In the genomic region with DNA sequence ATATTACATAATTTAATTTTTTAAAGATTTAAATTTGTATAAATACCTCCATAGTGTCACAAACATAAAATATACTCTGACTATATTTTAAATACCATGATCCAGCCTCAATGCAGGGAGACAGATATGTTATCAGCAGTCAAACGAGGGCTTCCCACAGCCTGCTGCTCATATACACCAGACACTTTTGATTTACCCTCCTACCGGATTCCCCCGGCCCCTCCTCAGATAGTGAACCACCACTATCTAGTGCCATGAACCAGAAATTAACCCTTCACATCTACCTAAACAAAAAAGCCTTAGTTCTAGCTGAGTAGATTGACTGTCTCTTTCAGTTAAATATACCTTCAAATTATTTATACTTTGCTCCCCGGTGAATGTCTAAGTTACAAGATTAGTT, we compare ENCODE assay signal across 2 cellular contexts.
TF ChIP-seq lines count a peak whose summit lies in the region.

No MANE protein-coding gene starts in this region.

TF ChIP-seq in IMR-90, 13 proteins besides CTCF, POLR2A, EP300 and RAD21:
- no peak for TF ChIP-seq RCOR1 (IDR thresholded peaks at IDR 0.05; ENCODE audit: insufficient replicate concordance, low read length)
- no peak for TF ChIP-seq USF2 (IDR thresholded peaks at IDR 0.05; ENCODE audit: low read depth, low read length)
- TF ChIP-seq MXI1 (IDR thresholded peaks at IDR 0.05; ENCODE audit: borderline replicate concordance, low read depth, low read length) = no peak
- TF ChIP-seq CHD1 (IDR thresholded peaks at IDR 0.05; ENCODE audit: low read depth, low read length) = no peak
- no peak for TF ChIP-seq NFE2L2 (IDR thresholded peaks at IDR 0.05; ENCODE audit: low read depth, low read length)
- no peak for TF ChIP-seq FOS (IDR thresholded peaks at IDR 0.05; ENCODE audit: low read depth, low read length)
- no peak for TF ChIP-seq BHLHE40 (IDR thresholded peaks at IDR 0.05; ENCODE audit: low read depth, low read length)
- no peak for TF ChIP-seq MAFK (IDR thresholded peaks at IDR 0.05; ENCODE audit: low read depth, low read length)
- TF ChIP-seq ELK1 (IDR thresholded peaks at IDR 0.05; ENCODE audit: borderline replicate concordance, low read depth, low read length) = no peak
- no peak for TF ChIP-seq SMC3 (IDR thresholded peaks at IDR 0.05; ENCODE audit: low read depth, low read length)
- TF ChIP-seq RFX5 (IDR thresholded peaks at IDR 0.05; ENCODE audit: low read depth, low read length) = no peak
- TF ChIP-seq CEBPB (IDR thresholded peaks at IDR 0.05; ENCODE audit: low read depth, low read length) = no peak
- TF ChIP-seq MAZ (IDR thresholded peaks at IDR 0.05; ENCODE audit: borderline replicate concordance, low read depth, low read length) = no peak
TF ChIP-seq in IMR-90: peak in this region for 0.

TF ChIP-seq in H1, 55 proteins besides CTCF, POLR2A, EP300 and RAD21:
- TF ChIP-seq SIN3A (conservative IDR thresholded peaks at IDR 0.05 in 1 of 2, IDR thresholded peaks at IDR 0.05 in 1 of 2; ENCODE audit: low read depth in 1 of 2, low read length in 2 of 2) (no peak), FOSL1 (IDR thresholded peaks at IDR 0.05; ENCODE audit: insufficient read depth, low read depth, low read length) (no peak), TEAD4 (IDR thresholded peaks at IDR 0.05; ENCODE audit: low read depth, low read length) (no peak), PHF8 (conservative IDR thresholded peaks at IDR 0.05; ENCODE audit: low read depth, low read length) (no peak), KDM5A (IDR thresholded peaks at IDR 0.05; ENCODE audit: low read length) (no peak), CBX5 (IDR thresholded peaks at IDR 0.05; ENCODE audit: low read depth, low read length) (no peak), RFX5 (IDR thresholded peaks at IDR 0.05; ENCODE audit: borderline replicate concordance, low read depth, low read length) (no peak), EGR1 (IDR thresholded peaks at IDR 0.05; ENCODE audit: borderline replicate concordance, low read depth, low read length) (no peak), SAP30 (IDR thresholded peaks at IDR 0.05; ENCODE audit: insufficient read depth, insufficient replicate concordance, low read length) (no peak), CTBP2 (IDR thresholded peaks at IDR 0.05; ENCODE audit: borderline replicate concordance, insufficient read depth, insufficient read length, low read length) (no peak), KDM4A (IDR thresholded peaks at IDR 0.05; ENCODE audit: low read depth, low read length, severe bottlenecking) (no peak)
